9 cellular contexts compared by ENCODE assay signal in genomic region chr17:33196883-33197282, GRCh38.
"Had no signal": no experiment of that assay in that cellular context is flagged by ENCODE, and none has a peak within 500 bp of the region (broad histone marks: within the 10 kb centered on the region; RNA-seq: fewer than 3 reads in every experiment).

No MANE protein-coding gene starts in this region.

- H3K4me2 ChIP-seq: GM23338 had no signal

- H3K9ac ChIP-seq: GM23248 had no signal

- H3K4me3 ChIP-seq: GM23248, GM23338, HAP-1 had no signal

- H3K27ac ChIP-seq: GM23248 had no signal

- DNase-seq: GM23248, GOT3, H7, HFFc6 had no signal

- H3K27ac Mint-ChIP-seq: GM23338, HFFc6 had no signal

- FAIRE-seq: H1, H54 had no signal

- H2AFZ ChIP-seq: GM23248, GM23338 had no signal

- ATAC-seq: GM23338, HCT116 had no signal

- H3K4me1 ChIP-seq: HAP-1 had no signal

- H3K9me3 Mint-ChIP-seq: GM23338 had no signal

- H3K9me3 ChIP-seq: HAP-1 had no signal

- H3K4me3 Mint-ChIP-seq: GM23338, HFFc6 had no signal

- H3K36me3 ChIP-seq: HAP-1 had no signal
